Comparison of ENCODE assay signal across 29 cellular contexts in genomic region chr6:150959071-150959637, GRCh38.
A peak's percentile ranks its signal among the peaks of the same experiment; 100 is the strongest.
DNase-seq lines count a peak whose midpoint lies in the region; ATAC-seq and TF ChIP-seq lines count a peak whose summit lies in the region.
"Had no signal": no experiment of that assay in that cellular context is flagged by ENCODE, and none has a peak within 500 bp of the region (broad histone marks: within the 10 kb centered on the region; RNA-seq: fewer than 3 reads in every experiment).

No MANE protein-coding gene starts in this region.

- H3K27me3 ChIP-seq in right cardiac atrium (ENCODE audit: control insufficient read depth, insufficient read depth) (no peaks in the 10 kb centered on the region), osteoblast (ENCODE audit: insufficient read depth, low read length) (no peaks in the 10 kb centered on the region)
- H3K27me3 ChIP-seq: esophagus muscularis mucosa, upper lobe of left lung had no signal

- H3K9me3 ChIP-seq in right cardiac atrium (ENCODE audit: control insufficient read depth, low read length) (no peaks in the 10 kb centered on the region), osteoblast (ENCODE audit: low read depth, low read length) (no peaks in the 10 kb centered on the region)
- H3K9me3 ChIP-seq: esophagus muscularis mucosa, psoas muscle, upper lobe of left lung had no signal

- H3K27ac ChIP-seq in right cardiac atrium (ENCODE audit: low read length) = peak overlapping the region; percentile 13
- H3K27ac ChIP-seq in osteoblast (ENCODE audit: low read depth, low read length) = peak overlapping the region; percentile 4
- H3K27ac ChIP-seq: esophagus muscularis mucosa, psoas muscle had no signal

- no peak for TF ChIP-seq CTCF in osteoblast (IDR thresholded peaks at IDR 0.05; ENCODE audit: extremely low read depth, low read depth, low read length)

- DNase-seq in GM03348 (ENCODE audit: low spot score) = peak; percentile 39
- peak; percentile 23 for DNase-seq in astrocyte of the hippocampus (ENCODE audit: low read depth, low spot score)
- no peak for DNase-seq in right cardiac atrium
- DNase-seq in osteoblast (ENCODE audit: insufficient read length, low spot score, missing footprints) = no peak
- DNase-seq in NCI-H2107 treated with DMSO at 0.1 percent for 48 hours (lab: John Stamatoyannopoulos, UW; ENCODE audit: unreplicated experiment) = no peak
- DNase-seq: activated CD4-positive, alpha-beta T cell treated with anti-CD3 and anti-CD28 coated beads, Interleukin-2, amount 50 U/mL, for 1 hour; activated CD4-positive, CD25-positive, alpha-beta regulatory T cell; activated CD8-positive, alpha-beta memory T cell treated with anti-CD3 and anti-CD28 coated beads, Interleukin-2, amount 10 ng/mL, durations not matched to agents 7 days and 5 days; activated gamma-delta T cell; activated naive CD8-positive, alpha-beta T cell treated with anti-CD3 and anti-CD28 coated beads for 36 hours; activated T-cell treated with anti-CD3 and anti-CD28 coated beads, Interleukin-2, amount 50 U/mL, for 4 hours; central memory CD4-positive, alpha-beta T cell; DMS79 treated with DMSO at 0.1 percent for 48 hours; GF-D8; hypothalamus; KBM-7; naive B cell; NCI-H1105; NCI-H1930; NCI-H526; psoas muscle; stimulated activated CD4-positive, alpha-beta T cell treated with anti-CD3 and anti-CD28 coated beads, Interleukin-15, amount 100 ng/mL, for 24 hours; stimulated activated CD4-positive, alpha-beta T cell treated with anti-CD3 and anti-CD28 coated beads, Interleukin-4, amount 100 ng/mL, for 4 hours; substantia nigra; upper lobe of left lung had no signal

- intact Hi-C loops in right cardiac atrium (cut with DNase I) = no loop called here

- H3K36me3 ChIP-seq in osteoblast (ENCODE audit: insufficient read depth, low read length) = peaks cover 52% of the 10 kb centered on the region

- no peaks in the 10 kb centered on the region for H3K79me2 ChIP-seq in osteoblast (ENCODE audit: insufficient read depth, low read length)

- WGBS in right cardiac atrium = 30% methylated on average over 4 of the region's 4 CpGs

- H3K4me1 ChIP-seq in right cardiac atrium (ENCODE audit: control insufficient read depth, insufficient read depth, low read length) (peaks cover 3% of the 10 kb centered on the region), osteoblast (ENCODE audit: insufficient read depth, low read length) (no peaks in the 10 kb centered on the region)
- H3K4me1 ChIP-seq: psoas muscle, upper lobe of left lung had no signal

- no peak overlapping the region for H3K4me2 ChIP-seq in osteoblast (ENCODE audit: insufficient read depth, low read length)

- H2AFZ ChIP-seq in osteoblast (ENCODE audit: low read length) = no peak overlapping the region

- H4K20me1 ChIP-seq in osteoblast (ENCODE audit: insufficient read depth, low read length) = no peaks in the 10 kb centered on the region

- H3K4me3 ChIP-seq in right cardiac atrium (ENCODE audit: low read length) (no peak overlapping the region), osteoblast (ENCODE audit: insufficient read depth, low read length) (no peak overlapping the region)
- H3K4me3 ChIP-seq: esophagus muscularis mucosa, psoas muscle, upper lobe of left lung had no signal

- peak; percentile 47 to 62 for ATAC-seq in right cardiac atrium
- no peak for ATAC-seq in GM19035 (IDR thresholded peaks at IDR 0.05; ENCODE audit: unreplicated experiment)
- no peak for ATAC-seq in GM21515 (IDR thresholded peaks at IDR 0.05; ENCODE audit: unreplicated experiment)
- ATAC-seq: activated CD8-positive, alpha-beta memory T cell treated with anti-CD3 and anti-CD28 coated beads, Interleukin-2, amount 10 ng/mL, durations not matched to agents 7 days and 5 days; activated T-cell treated with anti-CD3 and anti-CD28 coated beads, Interleukin-2, amount 50 U/mL, for 4 hours; psoas muscle; SK-N-SH treated with all-trans-retinoic acid at 6 μM for 48 hours had no signal

Comparison
In these comparisons a context has a peak if more than half of its experiments do, and no peak if none do; other contexts are left out.
1. DNase-seq: peak in GM03348 (single experiment) and astrocyte of the hippocampus (single experiment); none in right cardiac atrium (0 of 3), osteoblast (single experiment) and NCI-H2107 treated with DMSO at 0.1 percent for 48 hours (single experiment).
2. ATAC-seq: peak in right cardiac atrium (2 of 2); none in GM19035 (single experiment) and GM21515 (single experiment).